ENCODE assay signal across 22 cellular contexts in the genomic region with DNA sequence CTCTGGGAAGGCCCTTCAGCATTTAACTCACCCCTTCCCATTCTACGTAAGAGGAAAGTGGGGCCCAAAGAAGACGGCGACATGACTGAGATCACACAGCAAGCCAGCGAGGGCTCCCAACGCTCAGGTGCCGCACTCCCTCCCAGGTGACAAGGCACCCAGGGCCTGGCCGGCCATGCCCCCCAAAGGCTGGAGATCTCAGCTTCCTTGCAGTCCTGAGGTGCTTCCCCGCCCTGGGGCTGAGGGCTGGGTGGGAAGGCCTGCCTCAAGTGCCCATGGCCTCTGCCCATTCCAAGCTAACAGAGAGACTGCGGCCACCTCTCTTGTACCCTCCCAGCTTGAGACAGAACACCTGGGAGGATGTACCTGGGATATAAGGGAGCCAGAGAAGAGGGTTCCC. TPM values are rescaled to one million over a fixed set of nuclear protein-coding genes. Genes with fewer than 3 reads are reported as not detected.
DNase-seq lines count a peak whose midpoint lies in the region; ATAC-seq and TF ChIP-seq lines count a peak whose summit lies in the region.
"Had no signal": no experiment of that assay in that cellular context is flagged by ENCODE, and none has a peak within 500 bp of the region (broad histone marks: within the 10 kb centered on the region; RNA-seq: fewer than 3 reads in every experiment).

No MANE protein-coding gene starts in this region.

- WGBS in esophagus squamous epithelium, 2 donors, result 92 to 93% methylated on average over 4 to 7 of the region's 9 CpGs

- no peaks in the 10 kb centered on the region for H3K9me3 ChIP-seq in Peyer's patch
- H3K9me3 ChIP-seq in esophagus squamous epithelium, result no peaks in the 10 kb centered on the region
- no peaks in the 10 kb centered on the region for H3K9me3 ChIP-seq in ascending aorta
- H3K9me3 ChIP-seq: BLaER1 treated with 17β-estradiol and CSF1 and Interleukin-3, amounts not matched to agents 10 nM and 100 nM had no signal

- no peak overlapping the region for H3K4me3 ChIP-seq in H7 (ENCODE audit: insufficient read depth, low read depth, low read length)
- no peak overlapping the region for H3K4me3 ChIP-seq in Peyer's patch
- H3K4me3 ChIP-seq in esophagus squamous epithelium, result no peak overlapping the region
- no peak overlapping the region for H3K4me3 ChIP-seq in ascending aorta
- H3K4me3 ChIP-seq: BLaER1 treated with 17β-estradiol and CSF1 and Interleukin-3, amounts not matched to agents 10 nM and 100 nM; SK-N-MC had no signal

- no peak for TF ChIP-seq POLR2A in Peyer's patch (IDR thresholded peaks at IDR 0.05)
- no peak for TF ChIP-seq POLR2A in esophagus squamous epithelium (IDR thresholded peaks at IDR 0.05)

- peak overlapping the region in 3 of 4 donors; percentile 59 to 80 (median 75) for H3K27ac ChIP-seq in Peyer's patch
- peak overlapping the region; percentile 85 to 95 (median 92) for H3K27ac ChIP-seq in esophagus squamous epithelium
- no peak overlapping the region for H3K27ac ChIP-seq in ascending aorta
- H3K27ac ChIP-seq: BLaER1 treated with 17β-estradiol and CSF1 and Interleukin-3, amounts not matched to agents 10 nM and 100 nM; RWPE1; SK-N-MC had no signal

- H3K27ac Mint-ChIP-seq in type B pancreatic cell, result peak overlapping the region; percentile 95
- H3K27ac Mint-ChIP-seq: CD4-positive, alpha-beta T cell; HFFc6 had no signal

- H3K27me3 ChIP-seq in H7 (ENCODE audit: control insufficient read depth, insufficient read depth, low read length), result peaks cover 5% of the 10 kb centered on the region
- H3K27me3 ChIP-seq in Peyer's patch, result peaks cover 0 to 2% of the 10 kb centered on the region in 2 donors
- peaks cover 0 to 38% (median 2%) of the 10 kb centered on the region in 4 donors for H3K27me3 ChIP-seq in esophagus squamous epithelium
- H3K27me3 ChIP-seq in ascending aorta, result peaks cover 1% of the 10 kb centered on the region

- no peaks in the 10 kb centered on the region for H3K36me3 Mint-ChIP-seq in type B pancreatic cell

- DNase-seq in H7 (peak; percentile 38), Peyer's patch (no peak), esophagus squamous epithelium (lab: John Stamatoyannopoulos, UW) (no peak), type B pancreatic cell (ENCODE audit: extremely low spot score, unreplicated experiment) (no peak), ascending aorta (ENCODE audit: low spot score in 2 of 2) (no peak)
- no peak for DNase-seq in activated CD8-positive, alpha-beta memory T cell treated with anti-CD3 and anti-CD28 coated beads, Interleukin-2, amount 50 U/mL, for 48 hours
- DNase-seq: CD4-positive, alpha-beta T cell; DMS53; HFFc6; NCI-H1092; NCI-H1417 treated with DMSO at 0.1 percent for 48 hours; NCI-H2081; NCI-H2227 treated with DMSO at 0.1 percent for 48 hours; NCI-H526 treated with DMSO at 0.1 percent for 48 hours; SHP77 treated with DMSO at 0.1 percent for 48 hours had no signal

- H3K27me3 Mint-ChIP-seq in type B pancreatic cell, result peaks cover 27% of the 10 kb centered on the region

- no peaks in the 10 kb centered on the region for H3K36me3 ChIP-seq in H7 (replicated peaks; ENCODE audit: control insufficient read depth, insufficient read depth, low read length)
- H3K36me3 ChIP-seq in Peyer's patch, result no peaks in the 10 kb centered on the region
- no peaks in the 10 kb centered on the region for H3K36me3 ChIP-seq in esophagus squamous epithelium
- no peaks in the 10 kb centered on the region for H3K36me3 ChIP-seq in ascending aorta
- H3K36me3 ChIP-seq: BLaER1 treated with 17β-estradiol and CSF1 and Interleukin-3, amounts not matched to agents 10 nM and 100 nM had no signal

- H3K4me3 Mint-ChIP-seq in type B pancreatic cell, result no peak overlapping the region
- H3K4me3 Mint-ChIP-seq: CD4-positive, alpha-beta T cell; HFFc6 had no signal

- ATAC-seq in activated CD4-positive, CD25-positive, alpha-beta regulatory T cell treated with anti-CD3 and anti-CD28 coated beads, Interleukin-2, amount 50 U/mL, for 24 hours, result no peak

- H3K9me3 Mint-ChIP-seq in type B pancreatic cell, result no peaks in the 10 kb centered on the region
- H3K9me3 Mint-ChIP-seq: CD4-positive, alpha-beta T cell; HFFc6 had no signal

- intact Hi-C loops in esophagus squamous epithelium (cut with DNase I), result no loop called here
- intact Hi-C loops in ascending aorta (cut with DNase I), result no loop called here

- H3K4me1 ChIP-seq in Peyer's patch (peaks cover 0 to 51% (median 6%) of the 10 kb centered on the region in 4 donors), esophagus squamous epithelium (peaks cover 33 to 100% (median 39%) of the 10 kb centered on the region in 3 donors), ascending aorta (no peaks in the 10 kb centered on the region)

- no peak for TF ChIP-seq CTCF in Peyer's patch (IDR thresholded peaks at IDR 0.05)
- no peak for TF ChIP-seq CTCF in esophagus squamous epithelium (IDR thresholded peaks at IDR 0.05)
- no peak for TF ChIP-seq CTCF in type B pancreatic cell (conservative IDR thresholded peaks at IDR 0.05)
- TF ChIP-seq CTCF in ascending aorta (IDR thresholded peaks at IDR 0.05), result no peak

- H3K4me1 Mint-ChIP-seq in type B pancreatic cell (ENCODE audit: unreplicated experiment), result peaks cover 17% of the 10 kb centered on the region

RNA-seq across cellular contexts. Expression of gene CRYBG2, which starts 1.0 kb away (rescaled TPM):
- total RNA-seq in H7 (2014; rRNA removed; shearing (Covaris generic)), result 7.9 and 8.7 TPM in 2 replicates
- total RNA-seq in Peyer's patch (10 to 100 TPM in 3 of 4 donors, not detected in 1; 42.0 to 51.9 (median 51.8) TPM), esophagus squamous epithelium (100 to 1,000 TPM in 3 of 4 donors, 10 to 100 TPM in 1; 35.8 to 305 (median 122) TPM), type B pancreatic cell (ENCODE audit: low replicate concordance) (20.0 and 67.7 TPM in 2 replicates), ascending aorta (not detected)
- total RNA-seq: HFFc6 had no signal

RNA-seq across cellular contexts. Expression of gene ZNF683, which starts 17.6 kb away (rescaled TPM):
- total RNA-seq in H7 (2014; rRNA removed; shearing (Covaris generic)), result not detected in 2 replicates
- not detected for total RNA-seq in Peyer's patch
- total RNA-seq in esophagus squamous epithelium, result under 1 TPM in 2 of 4 donors, not detected in 2; 0.26 to 0.95 TPM
- not detected in 2 replicates for total RNA-seq in type B pancreatic cell (ENCODE audit: low replicate concordance)
- not detected for total RNA-seq in ascending aorta
- total RNA-seq: Daoy, G401, HFFc6, NCI-H460 had no signal

RNA-seq across cellular contexts. Expression of gene CD52, which starts 37.2 kb away (rescaled TPM):
- 5.1 and 8.3 TPM in 2 replicates for total RNA-seq in H7 (2014; rRNA removed; shearing (Covaris generic))
- 100 to 1,000 TPM in 1 of 4 donors, 10 to 100 TPM in 1, 1 to 10 TPM in 2; 4.7 to 135 (median 13.6) TPM for total RNA-seq in Peyer's patch
- total RNA-seq in esophagus squamous epithelium, result 10 to 100 TPM in 2 of 4 donors, 1 to 10 TPM in 2; 1.9 to 22.1 (median 9.4) TPM
- total RNA-seq in type B pancreatic cell (ENCODE audit: low replicate concordance), result 0.75 and 0.93 TPM in 2 replicates
- not detected for total RNA-seq in ascending aorta
- total RNA-seq: Daoy, HFFc6, NCI-H460 had no signal

RNA-seq across cellular contexts. Expression of gene UBXN11, which starts 48.5 kb away (rescaled TPM):
- total RNA-seq in H7 (2014; rRNA removed; shearing (Covaris generic)), result 13.4 and 14.6 TPM in 2 replicates
- total RNA-seq in Peyer's patch (10 to 100 TPM in 3 of 4 donors, 1 to 10 TPM in 1; 3.9 to 68.5 (median 18.2) TPM), esophagus squamous epithelium (1 to 10 TPM; 3.2 to 9.2 (median 3.7) TPM), type B pancreatic cell (ENCODE audit: low replicate concordance) (27.1 and 50.5 TPM in 2 replicates), ascending aorta (14.5 TPM)

RNA-seq across cellular contexts. Expression of gene LIN28A, which starts 55.6 kb away (rescaled TPM):
- total RNA-seq in H7 (2014; rRNA removed; shearing (Covaris generic)), result 863 and 868 TPM in 2 replicates
- not detected for total RNA-seq in Peyer's patch
- not detected for total RNA-seq in esophagus squamous epithelium
- 3.1 and 26.2 TPM in 2 replicates for total RNA-seq in type B pancreatic cell (ENCODE audit: low replicate concordance)
- total RNA-seq in ascending aorta, result not detected
- total RNA-seq: CD4-positive, alpha-beta T cell; Daoy; HFFc6; NCI-H460 had no signal

Comparison
In these comparisons a context has a peak if more than half of its experiments do, and no peak if none do; other contexts are left out.
1. H3K27ac ChIP-seq: peak in Peyer's patch (3 of 4) and esophagus squamous epithelium (4 of 4); none in ascending aorta (0 of 2).